ENCODE assay signal across 9 cellular contexts in the genomic region with DNA sequence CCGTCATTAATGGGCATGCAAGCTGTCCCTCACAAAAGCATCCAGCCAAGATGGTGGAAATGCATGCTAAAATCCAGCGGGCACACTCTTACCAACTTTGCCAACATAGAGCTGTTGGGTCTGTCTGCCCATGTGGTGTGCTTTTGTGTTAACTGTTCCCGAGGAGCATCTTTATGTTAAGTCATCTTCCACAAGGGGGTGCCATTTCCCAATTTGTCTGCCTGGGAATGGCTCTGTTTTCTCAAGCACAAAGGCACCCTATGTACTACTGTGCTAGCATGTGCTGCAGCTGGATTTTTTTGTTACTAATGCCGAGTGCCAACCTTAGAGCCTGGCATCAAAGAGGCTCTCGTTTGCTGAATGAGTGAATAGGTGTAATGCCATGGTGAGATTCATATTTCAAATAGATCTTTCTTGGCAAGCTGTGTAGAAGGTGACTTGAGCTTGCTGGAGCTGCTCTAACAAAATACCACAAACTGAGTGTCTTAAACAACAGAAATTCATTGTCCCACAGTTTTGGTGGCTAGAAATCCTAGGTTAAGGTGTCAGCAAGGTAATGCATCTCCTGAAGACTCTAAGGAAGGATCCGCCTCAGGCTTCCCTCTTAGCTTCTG.
DNase-seq lines count a peak whose midpoint lies in the region; ATAC-seq and TF ChIP-seq lines count a peak whose summit lies in the region.
"Had no signal": no experiment of that assay in that cellular context is flagged by ENCODE, and none has a peak within 500 bp of the region (broad histone marks: within the 10 kb centered on the region; RNA-seq: fewer than 3 reads in every experiment).

No MANE protein-coding gene starts in this region.

- no peaks in the 10 kb centered on the region for H3K36me3 Mint-ChIP-seq in activated CD4-positive, alpha-beta memory T cell treated with anti-CD3 and anti-CD28 coated beads for 36 hours
- no peaks in the 10 kb centered on the region for H3K36me3 Mint-ChIP-seq in progenitor cell of endocrine pancreas (ENCODE audit: insufficient read depth)
- H3K36me3 Mint-ChIP-seq: activated naive CD8-positive, alpha-beta T cell had no signal

- H3K4me1 Mint-ChIP-seq in activated CD4-positive, alpha-beta memory T cell treated with anti-CD3 and anti-CD28 coated beads for 36 hours (ENCODE audit: low read depth): no peaks in the 10 kb centered on the region
- H3K4me1 Mint-ChIP-seq in progenitor cell of endocrine pancreas (ENCODE audit: low read depth): peaks cover 11% of the 10 kb centered on the region

- ATAC-seq in GM19395 (IDR thresholded peaks at IDR 0.05; ENCODE audit: unreplicated experiment): peak; percentile 95
- peak; percentile 98 for ATAC-seq in HG03342 (IDR thresholded peaks at IDR 0.05; ENCODE audit: unreplicated experiment)

- no peak overlapping the region for H3K27ac Mint-ChIP-seq in activated CD4-positive, alpha-beta memory T cell treated with anti-CD3 and anti-CD28 coated beads for 36 hours
- no peak overlapping the region for H3K27ac Mint-ChIP-seq in progenitor cell of endocrine pancreas
- H3K27ac Mint-ChIP-seq: activated naive CD8-positive, alpha-beta T cell had no signal

- H3K27me3 ChIP-seq in DOHH2 (ENCODE audit: control insufficient read depth, low read length): no peaks in the 10 kb centered on the region

- TF ChIP-seq CTCF in DOHH2 (IDR thresholded peaks at IDR 0.05; ENCODE audit: low read depth, low read length, poor library complexity, severe bottlenecking) (peak; percentile 75), progenitor cell of endocrine pancreas (IDR thresholded peaks at IDR 0.05; ENCODE audit: unreplicated experiment) (peak; percentile 71)

- H3K9me2 ChIP-seq in DOHH2 (replicated peaks; ENCODE audit: control insufficient read depth, low read length): no peaks in the 10 kb centered on the region

- H3K9me3 ChIP-seq in DOHH2 (ENCODE audit: control insufficient read depth, insufficient read depth, low read length): no peaks in the 10 kb centered on the region

- no peaks in the 10 kb centered on the region for H3K9me3 Mint-ChIP-seq in activated CD4-positive, alpha-beta memory T cell treated with anti-CD3 and anti-CD28 coated beads for 36 hours
- H3K9me3 Mint-ChIP-seq in progenitor cell of endocrine pancreas (ENCODE audit: low read depth): no peaks in the 10 kb centered on the region

- intact Hi-C loops in activated CD4-positive, alpha-beta memory T cell treated with anti-CD3 and anti-CD28 coated beads for 36 hours (cut with micrococcal nuclease): no loop called here

- H3K4me2 ChIP-seq in DOHH2 (ENCODE audit: low read length): no peak overlapping the region

- H3K4me3 ChIP-seq in DOHH2 (ENCODE audit: low read length): no peak overlapping the region

- no peaks in the 10 kb centered on the region for H3K79me2 ChIP-seq in DOHH2 (ENCODE audit: control insufficient read depth, low read length)

- H3K36me3 ChIP-seq in DOHH2 (ENCODE audit: control insufficient read depth, low read length): no peaks in the 10 kb centered on the region

- no peaks in the 10 kb centered on the region for H3F3A ChIP-seq in DOHH2 (ENCODE audit: control insufficient read depth, insufficient read depth)

- no peak overlapping the region for H3K4me3 Mint-ChIP-seq in activated CD4-positive, alpha-beta memory T cell treated with anti-CD3 and anti-CD28 coated beads for 36 hours
- no peak overlapping the region for H3K4me3 Mint-ChIP-seq in progenitor cell of endocrine pancreas (ENCODE audit: low read depth)
- H3K4me3 Mint-ChIP-seq: activated naive CD8-positive, alpha-beta T cell had no signal

- CTCF ChIA-PET in activated CD4-positive, alpha-beta memory T cell treated with anti-CD3 and anti-CD28 coated beads for 36 hours (lab: Charles Lee): interaction anchor here (0.6 kb wide), 1 partner anchor 530 kb away, joined by 3 read pairs; no protein-coding TSS in a partner anchor

- H3K27me3 Mint-ChIP-seq in activated CD4-positive, alpha-beta memory T cell treated with anti-CD3 and anti-CD28 coated beads for 36 hours: peaks cover under 1% of the 10 kb centered on the region
- no peaks in the 10 kb centered on the region for H3K27me3 Mint-ChIP-seq in progenitor cell of endocrine pancreas

- DNase-seq in NCI-H2227 treated with DMSO at 0.1 percent for 48 hours (lab: John Stamatoyannopoulos, UW) (peak; percentile 88), glomerular visceral epithelial cell (ENCODE audit: extremely low spot score) (peak; percentile 77), progenitor cell of endocrine pancreas (ENCODE audit: low spot score, unreplicated experiment) (peak; percentile 67)
- peak; percentile 40 for DNase-seq in activated CD4-positive, alpha-beta memory T cell treated with anti-CD3 and anti-CD28 coated beads for 36 hours
- DNase-seq in central memory CD4-positive, alpha-beta T cell: no peak

- no peak overlapping the region for H3K27ac ChIP-seq in DOHH2 (ENCODE audit: low read depth, low read length)

- POLR2A ChIA-PET in activated CD4-positive, alpha-beta memory T cell treated with anti-CD3 and anti-CD28 coated beads for 36 hours (lab: Charles Lee): no interaction called here

- H4K20me1 ChIP-seq in DOHH2 (ENCODE audit: control insufficient read depth, insufficient read depth, low read depth, low read length): no peaks in the 10 kb centered on the region

- H3K4me1 ChIP-seq in DOHH2 (ENCODE audit: control insufficient read depth, low read length): no peaks in the 10 kb centered on the region
